Comparison of ENCODE assay signal across 21 cellular contexts in the genomic region with DNA sequence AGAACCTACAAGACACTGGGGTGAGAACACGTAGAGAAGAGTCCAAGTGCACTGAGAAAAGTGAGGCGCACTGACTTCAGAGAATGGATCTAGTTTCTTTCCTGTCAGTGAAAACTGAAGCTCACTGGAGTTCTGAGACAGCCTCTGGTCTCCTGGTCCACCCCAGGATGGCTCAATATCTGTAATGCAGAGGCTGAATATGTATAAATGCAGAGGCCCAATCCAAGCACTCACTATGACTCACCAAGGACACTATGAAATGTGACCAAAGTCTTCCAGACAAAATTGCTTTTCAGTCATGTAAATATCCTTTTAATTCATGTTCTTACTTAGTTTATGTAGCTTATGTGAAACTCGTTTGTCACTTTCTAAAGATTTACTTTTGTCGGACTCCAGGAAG. TPM values are rescaled to one million over a fixed set of nuclear protein-coding genes. Genes with fewer than 3 reads are reported as not detected.
"Had no signal": no experiment of that assay in that cellular context is flagged by ENCODE, and none has a peak within 500 bp of the region (broad histone marks: within the 10 kb centered on the region; RNA-seq: fewer than 3 reads in every experiment).

No MANE protein-coding gene starts in this region.

- H3K36me3 ChIP-seq: colonic mucosa, suprapubic skin, transverse colon had no signal

- H3K27ac ChIP-seq: colonic mucosa, suprapubic skin, transverse colon had no signal

- H3K9me3 ChIP-seq: colonic mucosa, suprapubic skin, transverse colon had no signal

- DNase-seq: activated B cell treated with CpG ODN at 0.5 μM for 24 hours; activated CD4-positive, alpha-beta T cell treated with anti-CD3 and anti-CD28 coated beads for 36 hours; activated CD4-positive, alpha-beta T cell treated with anti-CD3 and anti-CD28 coated beads, Interleukin-2, amount 50 U/mL, for 4 hours; activated CD8-positive, alpha-beta memory T cell treated with anti-CD3 and anti-CD28 coated beads for 24 hours; activated CD8-positive, alpha-beta memory T cell treated with anti-CD3 and anti-CD28 coated beads, Interleukin-2, amount 50 U/mL, for 4 hours; activated naive CD4-positive, alpha-beta T cell; activated T-cell treated with anti-CD3 and anti-CD28 coated beads, Interleukin-2, amount 50 U/mL, for 24 hours; colonic mucosa; foreskin keratinocyte; kidney; natural killer cell; stimulated activated CD4-positive, alpha-beta T cell treated with anti-CD3 and anti-CD28 coated beads, Interleukin-1b, Interleukin-23, amount 100 ng/mL, for 48 hours; stimulated activated naive CD8-positive, alpha-beta T cell treated with anti-CD3 and anti-CD28 coated beads, Interleukin-15, amount 100 ng/mL, for 72 hours; T1000; transverse colon had no signal

- H3K4me3 ChIP-seq: colonic mucosa, suprapubic skin, transverse colon had no signal

- ATAC-seq: activated CD4-positive, alpha-beta T cell treated with anti-CD3 and anti-CD28 coated beads for 36 hours; left lobe of liver; natural killer cell; stimulated activated effector memory CD8-positive, alpha-beta T cell treated with anti-CD3 and anti-CD28 coated beads, Interleukin-12 subunit alpha, Interleukin-12 subunit beta, amount 100 ng/mL, for 72 hours; stimulated activated naive CD8-positive, alpha-beta T cell treated with anti-CD3 and anti-CD28 coated beads, Interleukin-15, amount 100 ng/mL, for 72 hours had no signal

- H3K27me3 ChIP-seq: colonic mucosa, foreskin keratinocyte, suprapubic skin, transverse colon had no signal

- FAIRE-seq: astrocyte, kidney, urothelium cell line had no signal

- H3K4me1 ChIP-seq: colonic mucosa had no signal

RNA-seq across cellular contexts. Expression of gene NFIB, which starts 53.8 kb away (rescaled TPM):
- total RNA-seq: activated B cell treated with CpG ODN at 0.5 μM for 24 hours; activated CD4-positive, alpha-beta T cell treated with anti-CD3 and anti-CD28 coated beads for 36 hours; activated T-helper 2 cell treated with anti-CD3 and anti-CD28 coated beads, Interferon-gamma antibody, Interleukin-2, Interleukin-4, amounts not matched to agents 10 μg/mL and 5 μg/mL and 100 μg/mL, durations not matched to agents 14 hours and 24 hours and 36 hours had no signal
